ENCODE assay signal across 1 cellular context in genomic region chr11:68039526-68040086, GRCh38.
TF ChIP-seq lines count a peak whose summit lies in the region.

No MANE protein-coding gene starts in this region.

TF ChIP-seq in H1, 55 proteins besides CTCF, POLR2A, EP300 and RAD21:
- no peak for TF ChIP-seq CHD1 (IDR thresholded peaks at IDR 0.05; ENCODE audit: low read depth, low read length)
- no peak for TF ChIP-seq HDAC2 (IDR thresholded peaks at IDR 0.05; ENCODE audit: borderline replicate concordance in 1 of 2, low read depth in 2 of 2, low read length in 2 of 2)
- TF ChIP-seq SRF (IDR thresholded peaks at IDR 0.05; ENCODE audit: low read depth, low read length): peak; percentile 69
